In the genomic region with DNA sequence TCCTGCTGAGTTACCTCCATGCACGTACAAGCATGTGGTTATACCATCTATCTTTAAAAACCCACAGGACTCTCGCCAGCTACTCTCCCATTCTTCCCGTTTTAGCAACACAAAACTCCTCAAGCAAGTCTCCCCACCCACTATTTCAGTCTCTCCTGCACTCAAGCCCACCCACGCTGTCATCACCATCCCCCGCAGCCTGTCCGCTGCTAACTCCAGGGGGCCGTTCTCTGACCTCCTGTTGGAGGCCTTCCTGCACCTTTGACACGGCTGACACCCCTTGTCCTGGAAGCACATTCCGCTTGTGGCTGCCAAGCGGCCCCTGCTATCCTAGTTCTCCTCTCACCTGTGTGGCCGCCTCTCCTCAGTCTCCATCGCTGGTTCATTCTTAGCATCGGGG, we compare ENCODE assay signal across 15 cellular contexts.
"Had no signal": no experiment of that assay in that cellular context is flagged by ENCODE, and none has a peak within 500 bp of the region (broad histone marks: within the 10 kb centered on the region; RNA-seq: fewer than 3 reads in every experiment).

No MANE protein-coding gene starts in this region.

- ATAC-seq: activated CD4-positive, CD25-positive, alpha-beta regulatory T cell treated with anti-CD3 and anti-CD28 coated beads, Interleukin-2, amount 50 U/mL, for 24 hours; naive thymus-derived CD8-positive, alpha-beta T cell; stimulated activated naive CD8-positive, alpha-beta T cell treated with anti-CD3 and anti-CD28 coated beads, Interleukin-15, amount 100 ng/mL, for 72 hours had no signal

- H3K4me3 ChIP-seq: adrenal gland, lung, testis had no signal

- H3K27me3 ChIP-seq: testis had no signal

- H3K9me3 ChIP-seq: adrenal gland, testis had no signal

- H3K36me3 ChIP-seq: adrenal gland had no signal

- H3K27ac ChIP-seq: adrenal gland, testis had no signal

- DNase-seq: activated CD4-positive, alpha-beta T cell treated with anti-CD3 and anti-CD28 coated beads, Interleukin-2, amount 50 U/mL, for 4 hours; activated T-cell treated with anti-CD3 and anti-CD28 coated beads, Interleukin-2, amount 50 U/mL, for 48 hours; cerebellar nuclear complex; dermis blood vessel endothelial cell; endodermal cell; erythroblast; hypothalamus; naive thymus-derived CD8-positive, alpha-beta T cell; stimulated activated CD4-positive, alpha-beta T cell treated with anti-CD3 and anti-CD28 coated beads, Interleukin-4, amount 100 ng/mL, for 1 hour; stimulated activated CD8-positive, alpha-beta memory T cell treated with anti-CD3 and anti-CD28 coated beads, Interleukin-4, amount 100 ng/mL, for 48 hours; stimulated activated naive CD8-positive, alpha-beta T cell treated with anti-CD3 and anti-CD28 coated beads, Interleukin-15, amount 100 ng/mL, for 72 hours; testis had no signal
